Comparison of ENCODE assay signal across 11 cellular contexts in the genomic region with DNA sequence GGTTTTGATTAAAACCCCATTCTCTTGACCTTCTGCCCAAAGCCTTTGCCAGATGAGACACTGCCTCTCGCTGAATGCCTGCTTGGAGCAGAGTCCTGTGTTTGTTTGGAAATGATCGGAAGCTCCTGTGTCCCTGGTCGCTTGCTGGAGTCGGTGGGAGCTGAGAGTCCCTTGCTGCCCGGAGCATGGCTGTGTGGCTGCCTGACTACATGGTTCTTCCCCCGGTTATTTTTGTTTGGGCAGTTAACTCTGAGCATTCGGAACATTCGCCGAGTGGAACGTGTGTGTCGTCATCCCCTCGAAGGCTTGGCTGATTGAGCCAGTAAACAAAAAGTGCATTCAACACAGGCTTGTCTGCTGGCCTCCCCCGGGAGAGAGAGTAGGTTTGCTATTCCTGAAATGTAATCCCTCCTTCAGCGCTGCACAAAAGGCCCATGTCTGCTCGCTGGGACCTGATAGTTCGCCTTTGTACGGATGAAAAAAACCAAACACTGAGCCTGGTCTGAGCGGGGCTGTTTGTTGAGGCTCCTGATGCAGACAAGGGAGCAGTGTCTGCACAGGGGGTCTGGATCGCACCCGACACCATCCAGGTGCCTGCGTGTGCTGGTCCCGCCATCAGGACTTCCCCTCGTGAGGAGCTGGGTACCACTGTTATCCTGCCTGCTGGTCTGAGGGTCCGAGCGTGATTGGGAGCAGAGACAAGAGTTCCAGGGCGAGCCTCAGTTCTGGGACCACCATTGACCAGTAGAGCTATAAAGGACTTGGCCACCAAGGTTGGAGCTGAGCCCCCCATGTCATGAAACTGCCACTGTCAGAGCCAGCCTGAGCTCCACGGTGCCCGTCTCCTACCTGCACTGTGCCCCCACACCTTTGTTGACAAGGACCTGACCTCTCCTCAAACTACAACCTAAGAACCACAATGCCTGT.
A peak's percentile ranks its signal among the peaks of the same experiment; 100 is the strongest.
DNase-seq lines count a peak whose midpoint lies in the region; ATAC-seq and TF ChIP-seq lines count a peak whose summit lies in the region.
"Had no signal": no experiment of that assay in that cellular context is flagged by ENCODE, and none has a peak within 500 bp of the region (broad histone marks: within the 10 kb centered on the region; RNA-seq: fewer than 3 reads in every experiment).

No MANE protein-coding gene starts in this region.

- ATAC-seq in HG02970 (IDR thresholded peaks at IDR 0.05; ENCODE audit: low FRiP score, unreplicated experiment) = no peak
- no peak for ATAC-seq in natural killer cell
- ATAC-seq in GM19328 (IDR thresholded peaks at IDR 0.05; ENCODE audit: unreplicated experiment) = no peak

- no peak for TF ChIP-seq CTCF in glutamatergic neuron (IDR thresholded peaks at IDR 0.05; ENCODE audit: partially characterized antibody, unreplicated experiment)
- no peak for TF ChIP-seq CTCF in natural killer cell (IDR thresholded peaks at IDR 0.05)
- TF ChIP-seq CTCF in HFFc6 (IDR thresholded peaks at IDR 0.05) = no peak

- H3K4me1 Mint-ChIP-seq in glutamatergic neuron (ENCODE audit: low read depth, unreplicated experiment) (peaks cover 51% of the 10 kb centered on the region), natural killer cell (no peaks in the 10 kb centered on the region), HFFc6 (ENCODE audit: low read depth) (peaks cover 5% of the 10 kb centered on the region; the same call in 1 of the 2 replicates)
- H3K4me1 Mint-ChIP-seq: B cell, naive B cell had no signal

- H3K27me3 Mint-ChIP-seq in glutamatergic neuron (ENCODE audit: unreplicated experiment) (peaks cover 9% of the 10 kb centered on the region), natural killer cell (ENCODE audit: low read depth in 2 of 2) (peaks cover 6 to 21% of the 10 kb centered on the region in 2 donors), HFFc6 (ENCODE audit: insufficient read depth) (peaks cover 1% of the 10 kb centered on the region; the same call in 1 of the 2 replicates)

- H3K36me3 Mint-ChIP-seq in glutamatergic neuron (ENCODE audit: unreplicated experiment) = no peaks in the 10 kb centered on the region
- H3K36me3 Mint-ChIP-seq in natural killer cell = no peaks in the 10 kb centered on the region
- H3K36me3 Mint-ChIP-seq in HFFc6 (ENCODE audit: low read depth) = no peaks in the 10 kb centered on the region
- H3K36me3 Mint-ChIP-seq: naive B cell had no signal

- DNase-seq in AG20443 (ENCODE audit: low spot score) (peak; percentile 65), RPMI7951 (ENCODE audit: low read depth) (peak; percentile 47), glutamatergic neuron (no peak), nucleus accumbens (lab: John Stamatoyannopoulos, UW) (peak in 51 of 56 donors; percentile 23 to 89 (median 70)), natural killer cell (no peak), HFFc6 (no peak)
- DNase-seq: KG1, naive B cell had no signal

- peak overlapping the region; percentile 79 for H3K27ac Mint-ChIP-seq in glutamatergic neuron (ENCODE audit: unreplicated experiment)
- no peak overlapping the region for H3K27ac Mint-ChIP-seq in natural killer cell
- no peak overlapping the region for H3K27ac Mint-ChIP-seq in HFFc6
- H3K27ac Mint-ChIP-seq: B cell, naive B cell had no signal

- intact Hi-C loops in natural killer cell (cut with micrococcal nuclease) = no loop called here

- H3K9me3 Mint-ChIP-seq in glutamatergic neuron (ENCODE audit: unreplicated experiment) (peaks cover 11% of the 10 kb centered on the region), natural killer cell (no peaks in the 10 kb centered on the region), HFFc6 (no peaks in the 10 kb centered on the region)

- peak overlapping the region; percentile 80 for H3K4me3 Mint-ChIP-seq in glutamatergic neuron (ENCODE audit: unreplicated experiment)
- no peak overlapping the region for H3K4me3 Mint-ChIP-seq in natural killer cell
- H3K4me3 Mint-ChIP-seq in HFFc6 = no peak overlapping the region
- H3K4me3 Mint-ChIP-seq: B cell, naive B cell had no signal

Comparison
In these comparisons a context has a peak if more than half of its experiments do, and no peak if none do; other contexts are left out.
1. DNase-seq: peak in AG20443 (single experiment), RPMI7951 (single experiment) and nucleus accumbens (51 of 56); none in glutamatergic neuron (single experiment), natural killer cell (single experiment) and HFFc6 (single experiment).